In the genomic region with DNA sequence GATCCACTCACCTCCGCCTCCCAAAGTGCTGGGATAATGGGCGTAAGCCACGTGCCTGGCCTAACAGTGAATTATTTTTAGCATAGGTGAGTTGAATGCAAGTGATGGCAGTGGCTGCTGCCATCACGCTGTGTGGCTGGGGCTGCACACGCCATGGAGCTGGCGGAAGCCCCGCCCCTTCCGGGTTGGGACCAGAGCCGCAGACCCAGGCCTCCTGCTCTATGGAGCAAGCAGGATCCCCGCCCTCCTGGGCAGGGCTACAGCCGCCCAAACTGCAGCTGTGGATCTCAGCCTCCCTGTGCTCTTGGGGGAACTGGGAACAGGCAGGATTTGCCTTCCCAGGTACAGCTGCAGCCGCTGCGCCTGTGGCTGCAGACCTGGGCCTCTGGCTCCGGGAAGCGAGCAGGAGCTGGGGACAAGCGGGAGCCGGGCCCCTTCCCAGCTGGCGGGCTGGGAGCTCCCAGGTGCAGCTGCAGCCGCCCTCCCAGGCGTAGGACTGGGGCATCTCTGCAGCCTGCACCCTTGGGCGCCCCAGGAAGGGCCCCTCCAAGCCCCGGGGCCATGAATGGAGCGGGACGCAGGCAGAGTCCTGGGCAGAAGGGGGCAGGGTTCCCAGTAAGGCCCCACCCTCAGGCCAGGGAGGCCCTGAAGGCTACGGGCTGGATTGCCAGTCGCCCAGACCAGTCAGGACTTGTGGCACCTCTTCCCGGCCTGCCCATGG, we compare ENCODE assay signal across 19 cellular contexts. TPM values are rescaled to one million over a fixed set of nuclear protein-coding genes. Genes with fewer than 3 reads are reported as not detected.
DNase-seq lines count a peak whose midpoint lies in the region; TF ChIP-seq lines count a peak whose summit lies in the region.
"Had no signal": no experiment of that assay in that cellular context is flagged by ENCODE, and none has a peak within 500 bp of the region (broad histone marks: within the 10 kb centered on the region; RNA-seq: fewer than 3 reads in every experiment).

No MANE protein-coding gene starts in this region.

- no peaks in the 10 kb centered on the region for H3K79me1 ChIP-seq in mesendoderm (ENCODE audit: low read length)

- intact Hi-C loops in head of caudate nucleus (cut with DNase I): no loop called here

- peak overlapping the region; percentile 72 for H3K27ac Mint-ChIP-seq in endodermal cell
- H3K27ac Mint-ChIP-seq: CD4-positive, CD25-positive, alpha-beta regulatory T cell; IgD-negative memory B cell; naive thymus-derived CD8-positive, alpha-beta T cell; T-helper 17 cell had no signal

- H3K79me2 ChIP-seq in mesendoderm (ENCODE audit: control insufficient read depth, insufficient read depth, low read length): no peaks in the 10 kb centered on the region

- H2BK15ac ChIP-seq in mesendoderm (replicated peaks; ENCODE audit: low read depth): no peak overlapping the region

- no peak overlapping the region for H2AK5ac ChIP-seq in mesendoderm (ENCODE audit: low read length)

- DNase-seq in A172 (ENCODE audit: low spot score) (peak; percentile 9), HEK293T (ENCODE audit: extremely low spot score) (no peak), endodermal cell (peak; percentile 98), mesendoderm (peak; percentile 98), head of caudate nucleus (no peak), OCI-M2 (lab: John Stamatoyannopoulos, UW; ENCODE audit: unreplicated experiment) (no peak), Kasumi-1 (lab: John Stamatoyannopoulos, UW) (no peak)
- no peak for DNase-seq in stimulated activated naive CD4-positive, alpha-beta T cell (lab: John Stamatoyannopoulos, UW)
- DNase-seq: activated effector memory CD4-positive, alpha-beta T cell treated with Interleukin-2 at 50 U/mL for 16 hours; CD4-positive, CD25-positive, alpha-beta regulatory T cell; cerebellar nuclear complex; MV-4-11; NCI-H2081 treated with DMSO at 0.1 percent for 48 hours; NCI-H510A; stimulated activated naive CD8-positive, alpha-beta T cell treated with anti-CD3 and anti-CD28 coated beads, Interleukin-15, Interleukin-2, amounts not matched to agents 100 U/mL and 50 U/mL, for 24 hours; T-helper 17 cell had no signal

- H3K27ac ChIP-seq in endodermal cell (ENCODE audit: low read depth, low read length) (no peak overlapping the region), mesendoderm (ENCODE audit: low read depth, low read length) (peak overlapping the region; percentile 86)

- H2BK120ac ChIP-seq in mesendoderm (ENCODE audit: low read depth, low read length): no peak overlapping the region

- peak overlapping the region; percentile 86 for H3K18ac ChIP-seq in mesendoderm (ENCODE audit: low read length)

- H4K8ac ChIP-seq in mesendoderm (ENCODE audit: low read depth, low read length): peak overlapping the region; percentile 77

- H3K4ac ChIP-seq in mesendoderm (ENCODE audit: low read depth, low read length): peak overlapping the region; percentile 92

- peak overlapping the region; percentile 91 for H3K56ac ChIP-seq in mesendoderm (ENCODE audit: low read length)

- H3K9me3 Mint-ChIP-seq in endodermal cell: no peaks in the 10 kb centered on the region
- H3K9me3 Mint-ChIP-seq: CD4-positive, CD25-positive, alpha-beta regulatory T cell; naive thymus-derived CD8-positive, alpha-beta T cell had no signal

- peaks cover 13% of the 10 kb centered on the region for H3K36me3 ChIP-seq in endodermal cell (ENCODE audit: control insufficient read depth, insufficient read depth, low read length)
- no peaks in the 10 kb centered on the region for H3K36me3 ChIP-seq in mesendoderm (ENCODE audit: control insufficient read depth, insufficient read depth, low read length)

- H3K27me3 ChIP-seq in endodermal cell (ENCODE audit: control insufficient read depth, insufficient read depth, low read length, poor library complexity, severe bottlenecking) (no peaks in the 10 kb centered on the region), mesendoderm (ENCODE audit: insufficient read depth, low read length, poor library complexity) (no peaks in the 10 kb centered on the region)

- H3K9ac ChIP-seq in endodermal cell (ENCODE audit: extremely low read depth, low read length, poor library complexity, severe bottlenecking) (no peak overlapping the region), mesendoderm (ENCODE audit: low read length) (peak overlapping the region; percentile 88)

- peak overlapping the region; percentile 69 for H3K4me3 Mint-ChIP-seq in endodermal cell
- H3K4me3 Mint-ChIP-seq: CD4-positive, CD25-positive, alpha-beta regulatory T cell; IgD-negative memory B cell; naive thymus-derived CD8-positive, alpha-beta T cell; T-helper 17 cell had no signal

- POLR2A ChIA-PET in HEK293T (lab: Yijun Ruan, JAX): no interaction called here

- WGBS in endodermal cell (ENCODE audit: insufficient coverage in 1 of 2, insufficient read length in 1 of 2), 2 experiments: 76 to 87% methylated on average over 12 to 27 of the region's 27 CpGs
- WGBS in mesendoderm (ENCODE audit: extremely low coverage, insufficient coverage, low lambda C conversion rate): no CpG with 5 or more reads among the region's 27 CpGs

- peak overlapping the region; percentile 48 for H2BK5ac ChIP-seq in mesendoderm (ENCODE audit: low read length)

- CTCF ChIA-PET in HEK293T (lab: Yijun Ruan, JAX): no interaction called here

- no peak for TF ChIP-seq CTCF in endodermal cell (conservative IDR thresholded peaks at IDR 0.05)

- H3K36me3 Mint-ChIP-seq in endodermal cell (ENCODE audit: low read depth): peaks cover 14% of the 10 kb centered on the region

- peaks cover 9% of the 10 kb centered on the region for H3K4me1 Mint-ChIP-seq in endodermal cell
- H3K4me1 Mint-ChIP-seq: CD4-positive, CD25-positive, alpha-beta regulatory T cell; IgD-negative memory B cell; naive thymus-derived CD8-positive, alpha-beta T cell; T-helper 17 cell had no signal

- no peak overlapping the region for H3K23ac ChIP-seq in mesendoderm (ENCODE audit: low read length)

- H3K4me3 ChIP-seq in endodermal cell (ENCODE audit: low read length) (peak overlapping the region; percentile 7), mesendoderm (ENCODE audit: low read length) (peak overlapping the region; percentile 50)

- H3K27me3 Mint-ChIP-seq in endodermal cell (ENCODE audit: insufficient read depth): no peaks in the 10 kb centered on the region
- H3K27me3 Mint-ChIP-seq: CD4-positive, CD25-positive, alpha-beta regulatory T cell; IgD-negative memory B cell; naive thymus-derived CD8-positive, alpha-beta T cell; T-helper 17 cell had no signal

- peak overlapping the region; percentile 49 for H3K4me2 ChIP-seq in mesendoderm (ENCODE audit: low read length)

- no peaks in the 10 kb centered on the region for H3K9me3 ChIP-seq in endodermal cell (ENCODE audit: control insufficient read depth, low read length)

- H3K4me1 ChIP-seq in endodermal cell (ENCODE audit: control insufficient read depth, insufficient read depth, low read length) (no peaks in the 10 kb centered on the region), mesendoderm (ENCODE audit: control insufficient read depth, low read depth, low read length) (no peaks in the 10 kb centered on the region)

- peak overlapping the region; percentile 59 for H4K5ac ChIP-seq in mesendoderm (ENCODE audit: low read length)

TF ChIP-seq in HEK293T, 16 proteins besides CTCF, POLR2A, EP300 and RAD21:
- TF ChIP-seq ZNF384 (IDR thresholded peaks at IDR 0.05) (no peak), BHLHE40 (IDR thresholded peaks at IDR 0.05; ENCODE audit: borderline replicate concordance) (no peak), FOXK2 (IDR thresholded peaks at IDR 0.05) (no peak)
- TF ChIP-seq, protein P1, sequence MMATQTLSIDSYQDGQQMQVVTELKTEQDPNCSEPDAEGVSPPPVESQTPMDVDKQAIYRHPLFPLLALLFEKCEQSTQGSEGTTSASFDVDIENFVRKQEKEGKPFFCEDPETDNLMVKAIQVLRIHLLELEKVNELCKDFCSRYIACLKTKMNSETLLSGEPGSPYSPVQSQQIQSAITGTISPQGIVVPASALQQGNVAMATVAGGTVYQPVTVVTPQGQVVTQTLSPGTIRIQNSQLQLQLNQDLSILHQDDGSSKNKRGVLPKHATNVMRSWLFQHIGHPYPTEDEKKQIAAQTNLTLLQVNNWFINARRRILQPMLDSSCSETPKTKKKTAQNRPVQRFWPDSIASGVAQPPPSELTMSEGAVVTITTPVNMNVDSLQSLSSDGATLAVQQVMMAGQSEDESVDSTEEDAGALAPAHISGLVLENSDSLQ (IDR thresholded peaks at IDR 0.05): peak; percentile 23; the same call in 1 of the 2 replicates

RNA-seq across cellular contexts. Expression of a gene that starts 30.9 kb away (rescaled TPM):
- total RNA-seq in A172 (2014; rRNA removed; shearing (Covaris generic)): 0.17 TPM in 1 of 2 replicates, not detected in the other
- under 1 TPM; 0.44 to 0.68 TPM for total RNA-seq in endodermal cell
- 0.18 TPM for polyA plus RNA-seq in endodermal cell (2013, experiment 1 of 2)
- polyA plus RNA-seq in endodermal cell (2013, experiment 2 of 2): 0.12 TPM
- 0.10 TPM for polyA plus RNA-seq in mesendoderm (2013, experiment 1 of 2)
- polyA plus RNA-seq in mesendoderm (2013, experiment 2 of 2): 0.07 TPM
- total RNA-seq: lung microvascular endothelial cell had no signal

Comparison
In these comparisons a context has a peak if more than half of its experiments do, and no peak if none do; other contexts are left out.
1. DNase-seq: peak in A172 (single experiment), endodermal cell (single experiment) and mesendoderm (single experiment); none in HEK293T (single experiment), head of caudate nucleus (0 of 42), OCI-M2 (single experiment), Kasumi-1 (0 of 2) and stimulated activated naive CD4-positive, alpha-beta T cell (0 of 6).